Comparison of ENCODE assay signal across 1 cellular context in the genomic region with DNA sequence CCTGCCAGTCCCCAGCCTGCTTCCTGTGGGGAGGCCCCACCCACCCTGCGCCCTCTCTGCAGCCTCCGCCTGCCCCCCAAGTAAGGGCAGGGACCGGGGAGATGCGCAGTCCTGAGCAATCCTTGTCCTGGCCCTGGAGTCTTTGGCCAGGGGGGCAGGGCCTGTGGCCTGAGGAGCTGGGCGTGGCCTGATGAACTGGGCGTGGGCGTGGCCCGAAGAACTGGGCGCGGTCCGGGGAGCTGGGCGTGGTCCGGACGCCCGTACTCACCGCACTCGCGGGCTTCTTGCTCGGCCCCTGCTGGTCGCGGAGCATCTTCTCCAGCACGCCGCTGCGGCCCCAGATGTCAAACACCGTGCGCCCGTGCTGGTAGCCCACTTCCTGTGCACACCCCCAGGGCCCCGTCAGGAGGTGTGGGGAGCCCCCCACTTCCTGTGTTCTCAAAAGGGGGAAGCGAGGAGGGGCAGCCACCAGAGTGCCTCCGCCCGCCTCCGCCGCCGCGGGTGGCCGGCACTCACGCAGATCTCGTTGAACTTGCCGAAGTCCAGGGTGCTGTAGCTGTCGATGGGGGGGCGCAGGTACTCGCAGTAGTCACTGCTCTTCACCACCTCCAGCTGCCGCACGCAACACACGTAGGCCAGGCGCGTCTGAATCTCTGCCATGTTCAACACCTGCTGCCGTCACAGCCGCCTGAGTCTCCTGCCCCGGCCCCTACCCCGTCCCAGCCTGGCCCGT.
TF ChIP-seq lines count a peak whose summit lies in the region.

No MANE protein-coding gene starts in this region.

TF ChIP-seq in endothelial cell of umbilical vein, 7 proteins besides CTCF, POLR2A, EP300 and RAD21:
- no peak for TF ChIP-seq MYC (IDR thresholded peaks at IDR 0.05; ENCODE audit: low read depth, low read length)
